In the genomic region with DNA sequence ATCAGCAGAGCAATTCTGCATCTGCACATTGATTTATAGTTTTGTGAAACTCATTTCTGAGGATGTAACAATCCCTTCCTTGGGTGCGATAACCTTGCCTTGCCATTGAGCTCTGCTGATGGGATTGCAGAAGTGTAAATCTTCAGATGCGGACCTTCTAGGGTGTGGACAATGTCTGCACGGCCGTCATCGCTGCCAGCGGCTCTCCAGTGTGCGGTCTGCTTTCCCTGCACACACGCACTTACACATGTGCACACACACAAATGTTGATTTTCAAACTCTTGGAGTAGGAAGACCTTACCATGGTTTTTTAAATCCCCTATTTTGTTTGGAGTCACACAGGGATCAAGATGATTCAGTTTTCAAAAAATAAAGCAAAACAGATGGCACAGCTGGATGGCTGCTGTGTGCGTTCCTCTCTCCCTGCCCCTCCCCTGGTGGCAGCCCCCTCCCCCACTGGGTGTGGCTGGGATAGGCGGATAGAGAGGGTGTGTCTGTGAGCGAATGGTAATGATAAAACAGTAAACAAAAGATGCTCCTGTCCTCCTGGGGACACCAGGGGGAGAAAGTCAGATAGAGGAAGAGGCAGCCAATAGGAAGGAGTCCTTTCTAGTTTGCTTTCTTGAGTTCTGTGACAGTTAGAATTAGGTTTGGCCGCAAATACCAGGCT, we compare ENCODE assay signal across 21 cellular contexts. TPM values are rescaled to one million over a fixed set of nuclear protein-coding genes. Genes with fewer than 3 reads are reported as not detected.
A peak's percentile ranks its signal among the peaks of the same experiment; 100 is the strongest.
DNase-seq lines count a peak whose midpoint lies in the region; TF ChIP-seq lines count a peak whose summit lies in the region.
"Had no signal": no experiment of that assay in that cellular context is flagged by ENCODE, and none has a peak within 500 bp of the region (broad histone marks: within the 10 kb centered on the region; RNA-seq: fewer than 3 reads in every experiment).

No MANE protein-coding gene starts in this region.

- TF ChIP-seq POLR2A in Peyer's patch (IDR thresholded peaks at IDR 0.05): no peak
- TF ChIP-seq POLR2A in vagina (IDR thresholded peaks at IDR 0.05): no peak

- H3K9me3 ChIP-seq in Peyer's patch: no peaks in the 10 kb centered on the region
- no peaks in the 10 kb centered on the region for H3K9me3 ChIP-seq in vagina
- H3K9me3 ChIP-seq: prostate gland, transverse colon had no signal

- intact Hi-C loops in vagina (cut with DNase I): no loop called here

- no peak for TF ChIP-seq CTCF in Peyer's patch (IDR thresholded peaks at IDR 0.05)
- no peak for TF ChIP-seq CTCF in vagina (IDR thresholded peaks at IDR 0.05)

- in situ Hi-C loops in ACHN (cut with HindIII; ENCODE audit: low pct_ligation_motif_present, low pct_unique_long_range_greater_than_20kb, low sequenced_read_pairs): no loop called here

- H3K36me3 ChIP-seq in Peyer's patch: no peaks in the 10 kb centered on the region
- H3K36me3 ChIP-seq in vagina: peaks cover 0 to 7% of the 10 kb centered on the region in 2 donors
- H3K36me3 ChIP-seq: prostate gland, transverse colon had no signal

- H3K4me1 ChIP-seq in Peyer's patch (no peaks in the 10 kb centered on the region), vagina (no peaks in the 10 kb centered on the region)
- H3K4me1 ChIP-seq: prostate gland, transverse colon had no signal

- DNase-seq in activated effector memory CD4-positive, alpha-beta T cell treated with anti-CD3 and anti-CD28 coated beads, Interleukin-2, amount 50 U/mL, for 16 hours: peak; percentile 5
- no peak for DNase-seq in activated effector memory CD4-positive, alpha-beta T cell treated with Interleukin-2 at 50 U/mL for 16 hours
- DNase-seq in Peyer's patch (peak in 2 of 3 donors; percentile 11 to 21), iPS-NIHi11 (ENCODE audit: low spot score) (peak; percentile 50), vagina (ENCODE audit: extremely low spot score in 2 of 2) (no peak), NCI-H524 (lab: John Stamatoyannopoulos, UW) (no peak), NCI-H1048 (lab: John Stamatoyannopoulos, UW) (no peak), ACHN (no peak)
- DNase-seq: 8988T; activated T-cell treated with anti-CD3 and anti-CD28 coated beads, Interleukin-2, amount 50 U/mL, for 48 hours; CD4-positive, CD25-positive, alpha-beta regulatory T cell; DMS153; erythroblast; GDM1; NCI-H187 treated with DMSO at 0.1 percent for 48 hours; NCI-H446; stimulated activated CD4-positive, alpha-beta T cell treated with anti-CD3 and anti-CD28 coated beads, Interleukin-4, amount 100 ng/mL, for 24 hours; stimulated activated naive CD8-positive, alpha-beta T cell treated with anti-CD3 and anti-CD28 coated beads, Interleukin-15, amount 100 ng/mL, for 72 hours; transverse colon had no signal

- H3K27me3 ChIP-seq in Peyer's patch (no peaks in the 10 kb centered on the region), vagina (no peaks in the 10 kb centered on the region)

- no peak overlapping the region for H3K4me3 ChIP-seq in Peyer's patch
- no peak overlapping the region for H3K4me3 ChIP-seq in vagina
- H3K4me3 ChIP-seq: prostate gland, smooth muscle cell, transverse colon had no signal

- H3K27ac ChIP-seq in Peyer's patch (no peak overlapping the region), vagina (peak overlapping the region; percentile 35)
- H3K27ac ChIP-seq: prostate gland, transverse colon had no signal

RNA-seq across cellular contexts. Expression of gene TMEM255B, which starts 6.3 kb away (rescaled TPM):
- total RNA-seq in Peyer's patch (10 to 100 TPM in 1 of 4 donors, 1 to 10 TPM in 2, not detected in 1; 1.8 to 17.3 (median 3.5) TPM), vagina (6.4 TPM)

Comparison
In these comparisons a context has a peak if more than half of its experiments do, and no peak if none do; other contexts are left out.
1. DNase-seq: peak in activated effector memory CD4-positive, alpha-beta T cell treated with anti-CD3 and anti-CD28 coated beads, Interleukin-2, amount 50 U/mL, for 16 hours (single experiment), Peyer's patch (2 of 3) and iPS-NIHi11 (single experiment); none in activated effector memory CD4-positive, alpha-beta T cell treated with Interleukin-2 at 50 U/mL for 16 hours (single experiment), vagina (0 of 2), NCI-H524 (0 of 2), NCI-H1048 (single experiment) and ACHN (single experiment).